Comparison of ENCODE assay signal across 1 cellular context in the genomic region with DNA sequence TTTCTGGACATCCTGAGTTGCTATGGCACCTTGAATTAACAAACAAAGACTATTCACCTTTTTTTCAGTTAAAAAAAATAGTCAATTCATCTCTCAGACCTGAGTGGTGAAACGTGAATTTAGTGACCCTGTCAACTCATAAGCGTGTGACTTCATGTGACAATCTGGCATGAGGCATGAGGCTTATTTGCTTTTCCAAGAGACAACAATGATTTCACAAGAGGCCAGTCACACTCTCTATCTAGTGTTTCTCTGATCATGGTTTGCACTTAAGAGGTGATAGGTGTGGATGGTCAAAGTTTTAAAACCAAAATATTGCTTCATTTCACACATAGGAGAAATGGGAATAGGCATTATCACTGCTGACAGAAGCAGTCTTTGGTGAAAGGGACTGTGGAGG.
TF ChIP-seq lines count a peak whose summit lies in the region.

No MANE protein-coding gene starts in this region.

TF ChIP-seq in HepG2, 621 proteins besides CTCF, POLR2A, EP300 and RAD21 (continued from another document and continues in another):
- no peak for TF ChIP-seq ZNF580 (CRISPR knock-in tag; IDR thresholded peaks at IDR 0.05; ENCODE audit: borderline replicate concordance, low read depth)
- no peak for TF ChIP-seq NFYC (CRISPR knock-in tag; IDR thresholded peaks at IDR 0.05)
- no peak for TF ChIP-seq SRF (IDR thresholded peaks at IDR 0.05; ENCODE audit: low read depth, low read length)
- 0 out of 2 replicates have a peak, but pooled peaks have one; percentile 80 for TF ChIP-seq ZNF512B (CRISPR knock-in tag; IDR thresholded peaks at IDR 0.05; ENCODE audit: borderline replicate concordance)
- no peak for TF ChIP-seq ELF1 (CRISPR knock-in tag; IDR thresholded peaks at IDR 0.05)
- peak; percentile 95 for TF ChIP-seq SOX5 (CRISPR knock-in tag; IDR thresholded peaks at IDR 0.05; ENCODE audit: borderline replicate concordance)
- no peak for TF ChIP-seq SIX1 (CRISPR knock-in tag; IDR thresholded peaks at IDR 0.05; ENCODE audit: borderline replicate concordance)
- no peak for TF ChIP-seq HINFP (CRISPR knock-in tag; IDR thresholded peaks at IDR 0.05; ENCODE audit: low read depth)
- no peak for TF ChIP-seq ZNF576 (CRISPR knock-in tag; IDR thresholded peaks at IDR 0.05)
- no peak for TF ChIP-seq HOXA9 (CRISPR knock-in tag; IDR thresholded peaks at IDR 0.05; ENCODE audit: borderline replicate concordance)
- 0 out of 2 replicates have a peak, but pooled peaks have one; percentile 65 for TF ChIP-seq NKX3-1 (CRISPR knock-in tag; IDR thresholded peaks at IDR 0.05)
- no peak for TF ChIP-seq ZNF816 (CRISPR knock-in tag; IDR thresholded peaks at IDR 0.05; ENCODE audit: borderline replicate concordance)
- TF ChIP-seq, protein P1, sequence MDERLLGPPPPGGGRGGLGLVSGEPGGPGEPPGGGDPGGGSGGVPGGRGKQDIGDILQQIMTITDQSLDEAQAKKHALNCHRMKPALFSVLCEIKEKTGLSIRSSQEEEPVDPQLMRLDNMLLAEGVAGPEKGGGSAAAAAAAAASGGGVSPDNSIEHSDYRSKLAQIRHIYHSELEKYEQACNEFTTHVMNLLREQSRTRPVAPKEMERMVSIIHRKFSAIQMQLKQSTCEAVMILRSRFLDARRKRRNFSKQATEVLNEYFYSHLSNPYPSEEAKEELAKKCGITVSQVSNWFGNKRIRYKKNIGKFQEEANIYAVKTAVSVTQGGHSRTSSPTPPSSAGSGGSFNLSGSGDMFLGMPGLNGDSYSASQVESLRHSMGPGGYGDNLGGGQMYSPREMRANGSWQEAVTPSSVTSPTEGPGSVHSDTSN (CRISPR knock-in tag; IDR thresholded peaks at IDR 0.05), result no peak
- TF ChIP-seq ZNF362 (CRISPR knock-in tag; IDR thresholded peaks at IDR 0.05; ENCODE audit: borderline replicate concordance), result peak; percentile 61; the same call in 1 of the 2 replicates
- TF ChIP-seq, protein P2, sequence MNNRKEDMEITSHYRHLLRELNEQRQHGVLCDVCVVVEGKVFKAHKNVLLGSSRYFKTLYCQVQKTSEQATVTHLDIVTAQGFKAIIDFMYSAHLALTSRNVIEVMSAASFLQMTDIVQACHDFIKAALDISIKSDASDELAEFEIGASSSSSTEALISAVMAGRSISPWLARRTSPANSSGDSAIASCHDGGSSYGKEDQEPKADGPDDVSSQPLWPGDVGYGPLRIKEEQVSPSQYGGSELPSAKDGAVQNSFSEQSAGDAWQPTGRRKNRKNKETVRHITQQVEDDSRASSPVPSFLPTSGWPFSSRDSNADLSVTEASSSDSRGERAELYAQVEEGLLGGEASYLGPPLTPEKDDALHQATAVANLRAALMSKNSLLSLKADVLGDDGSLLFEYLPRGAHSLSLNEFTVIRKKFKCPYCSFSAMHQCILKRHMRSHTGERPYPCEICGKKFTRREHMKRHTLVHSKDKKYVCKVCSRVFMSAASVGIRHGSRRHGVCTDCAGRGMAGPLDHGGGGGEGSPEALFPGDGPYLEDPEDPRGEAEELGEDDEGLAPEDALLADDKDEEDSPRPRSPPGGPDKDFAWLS (CRISPR knock-in tag; IDR thresholded peaks at IDR 0.05; ENCODE audit: borderline replicate concordance), result no peak
- no peak for TF ChIP-seq XRCC5 (optimal IDR thresholded peaks at IDR 0.05; ENCODE audit: low read length)
- TF ChIP-seq ZNF430 (CRISPR knock-in tag; IDR thresholded peaks at IDR 0.05), result no peak
- no peak for TF ChIP-seq ZNF570 (CRISPR knock-in tag; IDR thresholded peaks at IDR 0.05; ENCODE audit: borderline replicate concordance)
- TF ChIP-seq MTF2 (CRISPR knock-in tag; IDR thresholded peaks at IDR 0.05; ENCODE audit: borderline replicate concordance), result no peak
- TF ChIP-seq ZEB1 (IDR thresholded peaks at IDR 0.05; ENCODE audit: insufficient replicate concordance, low read depth), result no peak
- TF ChIP-seq, protein P3, sequence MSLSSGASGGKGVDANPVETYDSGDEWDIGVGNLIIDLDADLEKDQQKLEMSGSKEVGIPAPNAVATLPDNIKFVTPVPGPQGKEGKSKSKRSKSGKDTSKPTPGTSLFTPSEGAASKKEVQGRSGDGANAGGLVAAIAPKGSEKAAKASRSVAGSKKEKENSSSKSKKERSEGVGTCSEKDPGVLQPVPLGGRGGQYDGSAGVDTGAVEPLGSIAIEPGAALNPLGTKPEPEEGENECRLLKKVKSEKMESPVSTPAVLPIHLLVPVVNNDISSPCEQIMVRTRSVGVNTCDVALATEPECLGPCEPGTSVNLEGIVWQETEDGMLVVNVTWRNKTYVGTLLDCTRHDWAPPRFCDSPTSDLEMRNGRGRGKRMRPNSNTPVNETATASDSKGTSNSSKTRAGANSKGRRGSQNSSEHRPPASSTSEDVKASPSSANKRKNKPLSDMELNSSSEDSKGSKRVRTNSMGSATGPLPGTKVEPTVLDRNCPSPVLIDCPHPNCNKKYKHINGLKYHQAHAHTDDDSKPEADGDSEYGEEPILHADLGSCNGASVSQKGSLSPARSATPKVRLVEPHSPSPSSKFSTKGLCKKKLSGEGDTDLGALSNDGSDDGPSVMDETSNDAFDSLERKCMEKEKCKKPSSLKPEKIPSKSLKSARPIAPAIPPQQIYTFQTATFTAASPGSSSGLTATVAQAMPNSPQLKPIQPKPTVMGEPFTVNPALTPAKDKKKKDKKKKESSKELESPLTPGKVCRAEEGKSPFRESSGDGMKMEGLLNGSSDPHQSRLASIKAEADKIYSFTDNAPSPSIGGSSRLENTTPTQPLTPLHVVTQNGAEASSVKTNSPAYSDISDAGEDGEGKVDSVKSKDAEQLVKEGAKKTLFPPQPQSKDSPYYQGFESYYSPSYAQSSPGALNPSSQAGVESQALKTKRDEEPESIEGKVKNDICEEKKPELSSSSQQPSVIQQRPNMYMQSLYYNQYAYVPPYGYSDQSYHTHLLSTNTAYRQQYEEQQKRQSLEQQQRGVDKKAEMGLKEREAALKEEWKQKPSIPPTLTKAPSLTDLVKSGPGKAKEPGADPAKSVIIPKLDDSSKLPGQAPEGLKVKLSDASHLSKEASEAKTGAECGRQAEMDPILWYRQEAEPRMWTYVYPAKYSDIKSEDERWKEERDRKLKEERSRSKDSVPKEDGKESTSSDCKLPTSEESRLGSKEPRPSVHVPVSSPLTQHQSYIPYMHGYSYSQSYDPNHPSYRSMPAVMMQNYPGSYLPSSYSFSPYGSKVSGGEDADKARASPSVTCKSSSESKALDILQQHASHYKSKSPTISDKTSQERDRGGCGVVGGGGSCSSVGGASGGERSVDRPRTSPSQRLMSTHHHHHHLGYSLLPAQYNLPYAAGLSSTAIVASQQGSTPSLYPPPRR (CRISPR knock-in tag; IDR thresholded peaks at IDR 0.05; ENCODE audit: borderline replicate concordance), result peak; percentile 80
- no peak for TF ChIP-seq BRCA1 (CRISPR knock-in tag; IDR thresholded peaks at IDR 0.05)
- TF ChIP-seq ZNF841 (CRISPR knock-in tag; IDR thresholded peaks at IDR 0.05; ENCODE audit: borderline replicate concordance), result no peak
- TF ChIP-seq HDAC2 (CRISPR knock-in tag; IDR thresholded peaks at IDR 0.05), result 0 out of 2 replicates have a peak, but pooled peaks have one; percentile 61
- no peak for TF ChIP-seq HOXA7 (CRISPR knock-in tag; IDR thresholded peaks at IDR 0.05)
- peak; percentile 53; the same call in 1 of the 2 replicates for TF ChIP-seq THAP11 (CRISPR knock-in tag; IDR thresholded peaks at IDR 0.05)
- TF ChIP-seq ZNF7 (CRISPR knock-in tag; IDR thresholded peaks at IDR 0.05), result no peak
- no peak for TF ChIP-seq HES4 (CRISPR knock-in tag; IDR thresholded peaks at IDR 0.05; ENCODE audit: borderline replicate concordance)
- TF ChIP-seq GATAD2A (CRISPR knock-in tag; IDR thresholded peaks at IDR 0.05), result peak; percentile 78
- TF ChIP-seq NRL (CRISPR knock-in tag; IDR thresholded peaks at IDR 0.05; ENCODE audit: borderline replicate concordance), result no peak
- peak; percentile 93 for TF ChIP-seq CEBPB (IDR thresholded peaks at IDR 0.05; ENCODE audit: borderline replicate concordance, low read depth, low read length)
- TF ChIP-seq IRF1 (CRISPR knock-in tag; IDR thresholded peaks at IDR 0.05; ENCODE audit: low read depth), result no peak
- peak; percentile 67 for TF ChIP-seq SAP130 (CRISPR knock-in tag; IDR thresholded peaks at IDR 0.05; ENCODE audit: low read depth)
- no peak for TF ChIP-seq KAT7 (CRISPR knock-in tag; IDR thresholded peaks at IDR 0.05; ENCODE audit: borderline replicate concordance)
- no peak for TF ChIP-seq ISL2 (CRISPR knock-in tag; IDR thresholded peaks at IDR 0.05)
- TF ChIP-seq ZBTB7A (CRISPR knock-in tag; IDR thresholded peaks at IDR 0.05), result no peak
- no peak for TF ChIP-seq RXRA (CRISPR knock-in tag; IDR thresholded peaks at IDR 0.05)
- no peak for TF ChIP-seq HNF1A (IDR thresholded peaks at IDR 0.05; ENCODE audit: low read depth)
- TF ChIP-seq HNF1A (CRISPR knock-in tag; IDR thresholded peaks at IDR 0.05; ENCODE audit: borderline replicate concordance), result 0 out of 2 replicates have a peak, but pooled peaks have one; percentile 30
- no peak for TF ChIP-seq IKZF4 (CRISPR knock-in tag; IDR thresholded peaks at IDR 0.05; ENCODE audit: borderline replicate concordance, low read depth, not compliant biosample characterization)
- TF ChIP-seq SIX4 (CRISPR knock-in tag; IDR thresholded peaks at IDR 0.05), result no peak
